Comparison of ENCODE assay signal across 32 cellular contexts in genomic region chrX:112011376-112011775, GRCh38.
"Had no signal": no experiment of that assay in that cellular context is flagged by ENCODE, and none has a peak within 500 bp of the region (broad histone marks: within the 10 kb centered on the region; RNA-seq: fewer than 3 reads in every experiment).

No MANE protein-coding gene starts in this region.

- H3K27me3 Mint-ChIP-seq: memory B cell; naive B cell; progenitor cell of endocrine pancreas; stimulated activated naive B cell treated with anti-CD40 and anti-IgM and Interleukin-4, amounts not matched to agents 10 μg/mL and 1 μg/mL and 100 μg/mL, for 72 hours; stimulated activated naive CD8-positive, alpha-beta T cell treated with anti-CD3 and anti-CD28 coated beads, Interleukin-15, amount 100 ng/mL, for 72 hours had no signal

- H3K9me3 ChIP-seq: gastrocnemius medialis, heart left ventricle, left ventricle myocardium inferior, mucosa of descending colon, right lobe of liver, suprapubic skin, transverse colon, upper lobe of right lung, uterus had no signal

- H3K27ac Mint-ChIP-seq: immature natural killer cell; memory B cell; mesothelial cell of epicardium; natural killer cell treated with Interleukin-12 subunit alpha and Interleukin-12 subunit beta and Interleukin-15 and Interleukin-18, amount 100 ng/mL, for 72 hours; progenitor cell of endocrine pancreas; stimulated activated naive B cell treated with anti-CD40 and anti-IgM and Interleukin-4, amounts not matched to agents 10 μg/mL and 1 μg/mL and 100 μg/mL, for 72 hours; stimulated activated naive CD8-positive, alpha-beta T cell treated with anti-CD3 and anti-CD28 coated beads, Interleukin-15, amount 100 ng/mL, for 72 hours had no signal

- H3K36me3 ChIP-seq: gastrocnemius medialis, heart left ventricle, left ventricle myocardium inferior, right lobe of liver, suprapubic skin, transverse colon, upper lobe of right lung, uterus had no signal

- H3K9me3 Mint-ChIP-seq: memory B cell; mesothelial cell of epicardium; natural killer cell treated with Interleukin-12 subunit alpha and Interleukin-12 subunit beta and Interleukin-15 and Interleukin-18, amount 100 ng/mL, for 72 hours; neural crest cell; stimulated activated naive B cell treated with anti-CD40 and anti-IgM and Interleukin-4, amounts not matched to agents 10 μg/mL and 1 μg/mL and 100 μg/mL, for 72 hours; stimulated activated naive CD8-positive, alpha-beta T cell treated with anti-CD3 and anti-CD28 coated beads, Interleukin-15, amount 100 ng/mL, for 72 hours had no signal

- H3K9ac ChIP-seq: parathyroid adenoma had no signal

- H3K36me3 Mint-ChIP-seq: immature natural killer cell; memory B cell; mesothelial cell of epicardium; naive B cell; natural killer cell treated with Interleukin-12 subunit alpha and Interleukin-12 subunit beta and Interleukin-15 and Interleukin-18, amount 100 ng/mL, for 72 hours; stimulated activated naive B cell treated with anti-CD40 and anti-IgM and Interleukin-4, amounts not matched to agents 10 μg/mL and 1 μg/mL and 100 μg/mL, for 72 hours had no signal

- H3K4me3 Mint-ChIP-seq: immature natural killer cell; memory B cell; mesothelial cell of epicardium; naive B cell; natural killer cell treated with Interleukin-12 subunit alpha and Interleukin-12 subunit beta and Interleukin-15 and Interleukin-18, amount 100 ng/mL, for 72 hours; neural crest cell; stimulated activated naive B cell treated with anti-CD40 and anti-IgM and Interleukin-4, amounts not matched to agents 10 μg/mL and 1 μg/mL and 100 μg/mL, for 72 hours; stimulated activated naive CD8-positive, alpha-beta T cell treated with anti-CD3 and anti-CD28 coated beads, Interleukin-15, amount 100 ng/mL, for 72 hours had no signal

- DNase-seq: cortex of kidney; effector CD4-positive, alpha-beta T cell; foreskin fibroblast; gastrocnemius medialis; heart left ventricle; immature natural killer cell; islet precursor cell; kidney glomerular epithelial cell; left colon; left ventricle myocardium inferior; mucosa of descending colon; naive B cell; right lobe of liver; small intestine; stimulated activated CD4-positive, alpha-beta T cell treated with anti-CD3 and anti-CD28 coated beads, Interleukin-15, amount 100 ng/mL, for 24 hours; stimulated activated CD4-positive, alpha-beta T cell treated with anti-CD3 and anti-CD28 coated beads, Interleukin-2, amount 100 ng/mL, for 48 hours; stimulated activated naive B cell treated with anti-CD40 and anti-IgM and Interleukin-4, amounts not matched to agents 10 μg/mL and 1 μg/mL and 100 μg/mL, for 72 hours; stimulated activated naive CD8-positive, alpha-beta T cell treated with anti-CD3 and anti-CD28 coated beads, Interleukin-15, amount 100 ng/mL, for 72 hours; transverse colon; upper lobe of right lung; uterus had no signal

- H3K4me1 ChIP-seq: gastrocnemius medialis, heart left ventricle, left ventricle myocardium inferior, parathyroid adenoma, right lobe of liver, suprapubic skin, transverse colon, upper lobe of right lung, uterus had no signal

- H3K27me3 ChIP-seq: gastrocnemius medialis, hepatocyte, right lobe of liver, suprapubic skin, transverse colon, upper lobe of right lung, uterus had no signal

- H3K4me3 ChIP-seq: gastrocnemius medialis, heart left ventricle, hepatocyte, left ventricle myocardium inferior, lung, mucosa of descending colon, right lobe of liver, suprapubic skin, transverse colon, upper lobe of right lung, uterus had no signal

- H3K27ac ChIP-seq: epithelial cell of prostate, gastrocnemius medialis, heart left ventricle, hepatocyte, left ventricle myocardium inferior, parathyroid adenoma, right lobe of liver, suprapubic skin, transverse colon, upper lobe of right lung, uterus had no signal

- ATAC-seq: esophagus mucosa; gastrocnemius medialis; heart left ventricle; left colon; mucosa of descending colon; natural killer cell treated with Interleukin-12 subunit alpha and Interleukin-12 subunit beta and Interleukin-15 and Interleukin-18, amount 100 ng/mL, for 72 hours; stimulated activated naive B cell treated with anti-CD40 and anti-IgM and Interleukin-4, amounts not matched to agents 10 μg/mL and 1 μg/mL and 100 μg/mL, for 72 hours; stimulated activated naive CD8-positive, alpha-beta T cell treated with anti-CD3 and anti-CD28 coated beads, Interleukin-15, amount 100 ng/mL, for 72 hours; upper lobe of right lung had no signal

- H3K4me1 Mint-ChIP-seq: immature natural killer cell; memory B cell; mesothelial cell of epicardium; naive B cell; neural crest cell; stimulated activated naive B cell treated with anti-CD40 and anti-IgM and Interleukin-4, amounts not matched to agents 10 μg/mL and 1 μg/mL and 100 μg/mL, for 72 hours; stimulated activated naive CD8-positive, alpha-beta T cell treated with anti-CD3 and anti-CD28 coated beads, Interleukin-15, amount 100 ng/mL, for 72 hours had no signal
